ENCODE assay signal across 20 cellular contexts in the genomic region with DNA sequence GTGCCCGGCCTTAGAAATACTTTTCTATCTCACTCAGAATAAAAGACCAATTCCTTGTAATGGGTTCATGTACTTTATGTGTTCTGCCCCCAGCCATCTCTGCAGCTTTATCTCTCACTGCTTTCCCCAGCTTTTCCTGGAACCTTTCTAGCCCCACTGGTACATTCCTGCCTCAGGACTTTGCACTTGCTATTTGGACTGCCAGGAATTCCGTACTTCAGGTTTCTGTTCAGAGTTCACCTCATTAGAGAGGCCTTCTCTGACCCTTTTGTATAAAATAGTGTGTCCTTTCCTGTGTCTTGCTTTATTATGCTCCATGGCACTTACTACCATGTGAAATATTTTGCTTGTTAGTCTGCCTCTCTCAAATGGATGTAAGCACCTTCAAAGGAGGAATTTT.
"Had no signal": no experiment of that assay in that cellular context is flagged by ENCODE, and none has a peak within 500 bp of the region (broad histone marks: within the 10 kb centered on the region; RNA-seq: fewer than 3 reads in every experiment).

No MANE protein-coding gene starts in this region.

- FAIRE-seq: astrocyte had no signal

- H3K9me3 Mint-ChIP-seq: activated B cell treated with CpG ODN at 0.5 μM for 24 hours; activated naive CD8-positive, alpha-beta T cell treated with anti-CD3 and anti-CD28 coated beads for 36 hours; activated T-cell treated with anti-CD3 and anti-CD28 coated beads, Interleukin-2, amount 50 U/mL, for 4 hours; activated T-helper 2 cell treated with anti-CD3 and anti-CD28 coated beads, Interferon-gamma antibody, Interleukin-2, Interleukin-4, amounts not matched to agents 10 μg/mL and 5 μg/mL and 100 μg/mL, durations not matched to agents 14 hours and 24 hours and 36 hours; immature natural killer cell; naive thymus-derived CD4-positive, alpha-beta T cell; neural crest cell had no signal

- H3K4me3 ChIP-seq: lung had no signal

- H3K27me3 Mint-ChIP-seq: activated B cell treated with CpG ODN at 0.5 μM for 24 hours; activated CD4-positive, alpha-beta T cell treated with anti-CD3 and anti-CD28 coated beads for 36 hours; activated naive CD8-positive, alpha-beta T cell treated with anti-CD3 and anti-CD28 coated beads for 36 hours; naive thymus-derived CD4-positive, alpha-beta T cell had no signal

- DNase-seq: activated B cell treated with CpG ODN at 0.5 μM for 24 hours; activated CD4-positive, alpha-beta T cell treated with anti-CD3 and anti-CD28 coated beads for 36 hours; activated CD4-positive, alpha-beta T cell treated with anti-CD3 and anti-CD28 coated beads, Interleukin-2, amount 50 U/mL, for 48 hours; activated CD8-positive, alpha-beta memory T cell treated with anti-CD3 and anti-CD28 coated beads, Interleukin-2, amount 50 U/mL, for 48 hours; activated naive CD4-positive, alpha-beta T cell; activated naive CD8-positive, alpha-beta T cell treated with anti-CD3 and anti-CD28 coated beads for 36 hours; activated T-cell treated with anti-CD3 and anti-CD28 coated beads, Interleukin-2, amount 50 U/mL, for 4 hours; cerebellar nuclear complex; immature natural killer cell; kidney glomerular epithelial cell; naive thymus-derived CD4-positive, alpha-beta T cell; occipital lobe; stimulated activated CD4-positive, alpha-beta T cell treated with anti-CD3 and anti-CD28 coated beads, Interleukin-4, amount 100 ng/mL, for 24 hours; stimulated activated naive CD4-positive, alpha-beta T cell treated with Interleukin-2 at 50 U/mL for 16 hours; T1000 had no signal

- H3K36me3 Mint-ChIP-seq: activated naive CD8-positive, alpha-beta T cell treated with anti-CD3 and anti-CD28 coated beads for 36 hours; immature natural killer cell had no signal

- H3K27ac ChIP-seq: epithelial cell of prostate had no signal

- ATAC-seq: activated CD4-positive, alpha-beta T cell treated with anti-CD3 and anti-CD28 coated beads for 36 hours; activated T-cell treated with anti-CD3 and anti-CD28 coated beads, Interleukin-2, amount 50 U/mL, for 4 hours; naive thymus-derived CD4-positive, alpha-beta T cell had no signal

- H3K4me3 Mint-ChIP-seq: activated B cell treated with CpG ODN at 0.5 μM for 24 hours; activated CD4-positive, alpha-beta T cell treated with anti-CD3 and anti-CD28 coated beads for 36 hours; activated naive CD8-positive, alpha-beta T cell treated with anti-CD3 and anti-CD28 coated beads for 36 hours; activated T-cell treated with anti-CD3 and anti-CD28 coated beads, Interleukin-2, amount 50 U/mL, for 4 hours; immature natural killer cell; naive thymus-derived CD4-positive, alpha-beta T cell; neural crest cell had no signal

- H3K27ac Mint-ChIP-seq: activated B cell treated with CpG ODN at 0.5 μM for 24 hours; activated CD4-positive, alpha-beta T cell treated with anti-CD3 and anti-CD28 coated beads for 36 hours; activated naive CD8-positive, alpha-beta T cell treated with anti-CD3 and anti-CD28 coated beads for 36 hours; activated T-helper 2 cell treated with anti-CD3 and anti-CD28 coated beads, Interferon-gamma antibody, Interleukin-2, Interleukin-4, amounts not matched to agents 10 μg/mL and 5 μg/mL and 100 μg/mL, durations not matched to agents 14 hours and 24 hours and 36 hours; immature natural killer cell; naive thymus-derived CD4-positive, alpha-beta T cell had no signal
